In genomic region chr3:73727117-73727802, GRCh38 we compare ENCODE assay signal across 9 cellular contexts.
DNase-seq lines count a peak whose midpoint lies in the region; ATAC-seq and TF ChIP-seq lines count a peak whose summit lies in the region.
"Had no signal": no experiment of that assay in that cellular context is flagged by ENCODE, and none has a peak within 500 bp of the region (broad histone marks: within the 10 kb centered on the region; RNA-seq: fewer than 3 reads in every experiment).

No MANE protein-coding gene starts in this region.

- H3K27ac Mint-ChIP-seq in CD14-positive monocyte = no peak overlapping the region
- H3K27ac Mint-ChIP-seq: activated T-helper 17 cell treated with anti-CD3 and anti-CD28 coated beads, Interleukin-2, amount 50 U/mL, for 72 hours had no signal

- H3F3A ChIP-seq in GM23248 (ENCODE audit: insufficient read depth) = peaks cover 26% of the 10 kb centered on the region

- 12 to 15% methylated on average over 8 of the region's 8 CpGs for WGBS in GM23248 (ENCODE audit: low coverage in 1 of 2, low lambda C conversion rate in 2 of 2, missing lambda C conversion rate in 2 of 2), 2 experiments
- WGBS in body of pancreas, 2 donors = 65 to 69% methylated on average over 8 of the region's 8 CpGs
- WGBS in hepatocyte (ENCODE audit: low lambda C conversion rate, missing lambda C conversion rate) = 37% methylated on average over 8 of the region's 8 CpGs
- WGBS in sigmoid colon, 2 donors = 56 to 79% methylated on average over 8 of the region's 8 CpGs

- no peaks in the 10 kb centered on the region for H3K36me3 Mint-ChIP-seq in CD14-positive monocyte

- H3K36me3 ChIP-seq in GM23248 (ENCODE audit: low read depth) = no peaks in the 10 kb centered on the region
- H3K36me3 ChIP-seq in body of pancreas (replicated peaks in 1 of 2; ENCODE audit: insufficient read depth in 1 of 2, low read depth in 2 of 2) = no peaks in the 10 kb centered on the region
- no peaks in the 10 kb centered on the region for H3K36me3 ChIP-seq in hepatocyte (replicated peaks; ENCODE audit: insufficient read depth, low read depth)
- no peaks in the 10 kb centered on the region for H3K36me3 ChIP-seq in sigmoid colon

- peak overlapping the region; percentile 64 for H3K9ac ChIP-seq in GM23248

- H2AFZ ChIP-seq in GM23248 = peak overlapping the region; percentile 63
- H2AFZ ChIP-seq in hepatocyte = no peak overlapping the region

- peak overlapping the region; percentile 26 for H3K4me3 ChIP-seq in GM23248
- H3K4me3 ChIP-seq in body of pancreas = no peak overlapping the region
- no peak overlapping the region for H3K4me3 ChIP-seq in hepatocyte
- no peak overlapping the region for H3K4me3 ChIP-seq in sigmoid colon

- peaks cover 0 to 12% (median 5%) of the 10 kb centered on the region in 7 donors for H3K9me3 Mint-ChIP-seq in CD14-positive monocyte

- no peak overlapping the region for H3K4me3 Mint-ChIP-seq in CD14-positive monocyte
- H3K4me3 Mint-ChIP-seq: activated T-helper 17 cell treated with anti-CD3 and anti-CD28 coated beads, Interleukin-2, amount 50 U/mL, for 72 hours had no signal

- H3K4me1 Mint-ChIP-seq in CD14-positive monocyte = no peaks in the 10 kb centered on the region
- H3K4me1 Mint-ChIP-seq: activated T-helper 17 cell treated with anti-CD3 and anti-CD28 coated beads, Interleukin-2, amount 50 U/mL, for 72 hours had no signal

- peaks cover 0 to 1% (median 0%) of the 10 kb centered on the region in 3 donors for H3K27me3 Mint-ChIP-seq in CD14-positive monocyte (ENCODE audit: low read depth in 3 of 3)
- H3K27me3 Mint-ChIP-seq: activated T-helper 17 cell treated with anti-CD3 and anti-CD28 coated beads, Interleukin-2, amount 50 U/mL, for 72 hours had no signal

- H3K9me3 ChIP-seq in GM23248 (ENCODE audit: low read depth) = no peaks in the 10 kb centered on the region
- no peaks in the 10 kb centered on the region for H3K9me3 ChIP-seq in body of pancreas
- no peaks in the 10 kb centered on the region for H3K9me3 ChIP-seq in hepatocyte (ENCODE audit: low read depth)
- H3K9me3 ChIP-seq in sigmoid colon = no peaks in the 10 kb centered on the region

- peak; percentile 30 for ATAC-seq in body of pancreas
- ATAC-seq: activated T-helper 17 cell treated with anti-CD3 and anti-CD28 coated beads, Interleukin-2, amount 50 U/mL, for 72 hours had no signal

- H3K27me3 ChIP-seq in GM23248 (replicated peaks; ENCODE audit: insufficient read depth) = no peaks in the 10 kb centered on the region
- no peaks in the 10 kb centered on the region for H3K27me3 ChIP-seq in body of pancreas
- H3K27me3 ChIP-seq in hepatocyte = no peaks in the 10 kb centered on the region
- H3K27me3 ChIP-seq in sigmoid colon = no peaks in the 10 kb centered on the region

- H3K27ac ChIP-seq in GM23248 (peak overlapping the region; percentile 85), body of pancreas (no peak overlapping the region), hepatocyte (peak overlapping the region; percentile 77), sigmoid colon (peak overlapping the region; percentile 50 to 85 (median 76))

- DNase-seq in GM23248 (peak; percentile 91), body of pancreas (peak; percentile 9 to 21 (median 12)), hepatocyte (ENCODE audit: low spot score) (peak; percentile 54), sigmoid colon (peak; percentile 82), cortex of kidney (lab: John Stamatoyannopoulos, UW) (no peak), NOMO-1 treated with DMSO at 0.1 percent for 48 hours (lab: John Stamatoyannopoulos, UW; ENCODE audit: unreplicated experiment) (no peak), germinal center (ENCODE audit: low spot score) (no peak), CD14-positive monocyte (ENCODE audit: low spot score) (no peak)

- peak overlapping the region; percentile 64 for H3K4me2 ChIP-seq in GM23248 (ENCODE audit: unreplicated experiment)
- H3K4me2 ChIP-seq in hepatocyte = peak overlapping the region; percentile 35

- H3K79me2 ChIP-seq in GM23248 (ENCODE audit: insufficient read depth) (no peaks in the 10 kb centered on the region), hepatocyte (no peaks in the 10 kb centered on the region)

- H3K9me2 ChIP-seq in GM23248 (ENCODE audit: insufficient read depth) = no peaks in the 10 kb centered on the region
- H3K9me2 ChIP-seq in hepatocyte (replicated peaks; ENCODE audit: insufficient read depth) = no peaks in the 10 kb centered on the region

- H4K20me1 ChIP-seq in GM23248 (ENCODE audit: insufficient read depth) = no peaks in the 10 kb centered on the region
- H4K20me1 ChIP-seq in hepatocyte (ENCODE audit: insufficient read depth, poor library complexity, severe bottlenecking) = no peaks in the 10 kb centered on the region

- no peak for TF ChIP-seq POLR2A in body of pancreas (IDR thresholded peaks at IDR 0.05)
- no peak for TF ChIP-seq POLR2A in sigmoid colon (IDR thresholded peaks at IDR 0.05)

- TF ChIP-seq CTCF in body of pancreas (IDR thresholded peaks at IDR 0.05) (no peak), hepatocyte (IDR thresholded peaks at IDR 0.05; ENCODE audit: poor library complexity) (no peak), sigmoid colon (IDR thresholded peaks at IDR 0.05) (no peak), CD14-positive monocyte (IDR thresholded peaks at IDR 0.05) (no peak)

- H3K4me1 ChIP-seq in GM23248 (ENCODE audit: insufficient read depth) (peaks cover 24% of the 10 kb centered on the region), body of pancreas (no peaks in the 10 kb centered on the region), hepatocyte (ENCODE audit: insufficient read depth) (peaks cover 18% of the 10 kb centered on the region), sigmoid colon (peaks cover 0 to 26% (median 19%) of the 10 kb centered on the region in 4 donors)

- in situ Hi-C loops in GM23248 (cut with MboI) = no loop called here

- intact Hi-C loops in body of pancreas (cut with DNase I) = no loop called here
- intact Hi-C loops in sigmoid colon (cut with DNase I) = loop anchor here (5.0 kb wide), 2 partner anchors 215 to 305 kb away; no protein-coding TSS in a partner anchor
- intact Hi-C loops in CD14-positive monocyte (cut with micrococcal nuclease) = no loop called here

- peak; percentile 14 to 47 (median 32) for TF ChIP-seq EP300 in sigmoid colon (IDR thresholded peaks at IDR 0.05)

Comparison
In these comparisons a context has a peak if more than half of its experiments do, and no peak if none do; other contexts are left out.
1. DNase-seq: peak in GM23248 (single experiment), body of pancreas (4 of 4), hepatocyte (single experiment) and sigmoid colon (single experiment); none in cortex of kidney (single experiment), NOMO-1 treated with DMSO at 0.1 percent for 48 hours (single experiment), germinal center (single experiment) and CD14-positive monocyte (single experiment).
2. H3K27ac ChIP-seq: peak in GM23248 (single experiment), hepatocyte (single experiment) and sigmoid colon (4 of 4); none in body of pancreas (0 of 4).